Comparison of ENCODE assay signal across 11 cellular contexts in genomic region chr19:48780684-48781391, GRCh38. TPM values are rescaled to one million over a fixed set of nuclear protein-coding genes. Genes with fewer than 3 reads are reported as not detected.
DNase-seq lines count a peak whose midpoint lies in the region; ATAC-seq, FAIRE-seq and TF ChIP-seq lines count a peak whose summit lies in the region.
"Had no signal": no experiment of that assay in that cellular context is flagged by ENCODE, and none has a peak within 500 bp of the region (broad histone marks: within the 10 kb centered on the region; RNA-seq: fewer than 3 reads in every experiment).

No MANE protein-coding gene starts in this region.

- no peak overlapping the region for H2BK120ac ChIP-seq in mesendoderm (ENCODE audit: low read depth, low read length)

- no peak overlapping the region for H3K23ac ChIP-seq in mesendoderm (ENCODE audit: low read length)

- ATAC-seq in GM21423 (IDR thresholded peaks at IDR 0.05; ENCODE audit: unreplicated experiment) (no peak), HG03457 (IDR thresholded peaks at IDR 0.05; ENCODE audit: unreplicated experiment) (no peak)
- no peak for ATAC-seq in effector memory CD8-positive, alpha-beta T cell (replicated peaks)

- no peak overlapping the region for H3K4ac ChIP-seq in mesendoderm (ENCODE audit: low read depth, low read length)

- peaks cover 5% of the 10 kb centered on the region for H3K36me3 Mint-ChIP-seq in effector memory CD8-positive, alpha-beta T cell (ENCODE audit: insufficient read depth)

- H3K9ac ChIP-seq in skeletal muscle tissue (ENCODE audit: low read depth in 1 of 3, low read length in 3 of 3) (no peak overlapping the region), mesendoderm (ENCODE audit: low read length) (no peak overlapping the region)

- H3K27ac ChIP-seq in skeletal muscle tissue (ENCODE audit: low read depth, low read length) (peak overlapping the region; percentile 64), mesendoderm (ENCODE audit: low read depth, low read length) (no peak overlapping the region)

- H3K27me3 Mint-ChIP-seq in effector memory CD8-positive, alpha-beta T cell: peaks cover 5 to 16% of the 10 kb centered on the region in 2 donors

- no CpG with 5 or more reads among the region's 13 CpGs for WGBS in mesendoderm (ENCODE audit: extremely low coverage, insufficient coverage, low lambda C conversion rate)

- no peak overlapping the region for H2AK5ac ChIP-seq in mesendoderm (ENCODE audit: low read length)

- H3K79me2 ChIP-seq in mesendoderm (ENCODE audit: control insufficient read depth, insufficient read depth, low read length): no peaks in the 10 kb centered on the region

- H3K27ac Mint-ChIP-seq in effector memory CD8-positive, alpha-beta T cell: no peak overlapping the region

- H4K8ac ChIP-seq in mesendoderm (ENCODE audit: low read depth, low read length): no peak overlapping the region

- H3K27me3 ChIP-seq in skeletal muscle tissue (ENCODE audit: control insufficient read depth in 3 of 3, insufficient read depth in 3 of 3, low read length in 3 of 3): no peaks in the 10 kb centered on the region
- no peaks in the 10 kb centered on the region for H3K27me3 ChIP-seq in mesendoderm (ENCODE audit: insufficient read depth, low read length, poor library complexity)

- H3K9me3 ChIP-seq in skeletal muscle tissue (ENCODE audit: control insufficient read depth in 3 of 3, low read length in 3 of 3): peaks cover 0 to 5% (median 2%) of the 10 kb centered on the region in 3 donors

- no peaks in the 10 kb centered on the region for H3K79me1 ChIP-seq in mesendoderm (ENCODE audit: low read length)

- H2BK5ac ChIP-seq in mesendoderm (ENCODE audit: low read length): no peak overlapping the region

- H3K56ac ChIP-seq in mesendoderm (ENCODE audit: low read length): no peak overlapping the region

- DNase-seq in GM12891 (ENCODE audit: insufficient read length, low spot score): no peak
- peak; percentile 44 for DNase-seq in RPMI8226
- DNase-seq in foreskin melanocyte: peak; percentile 73
- no peak for DNase-seq in mesendoderm
- DNase-seq in effector memory CD8-positive, alpha-beta T cell: no peak
- DNase-seq: activated CD4-positive, alpha-beta T cell treated with anti-CD3 and anti-CD28 coated beads for 4 hours; caudate nucleus; midbrain had no signal

- H4K5ac ChIP-seq in mesendoderm (ENCODE audit: low read length): no peak overlapping the region

- TF ChIP-seq POLR2A in GM12891 (IDR thresholded peaks at IDR 0.05; ENCODE audit: low read depth, low read length): no peak

- H3K4me1 ChIP-seq in skeletal muscle tissue (ENCODE audit: control insufficient read depth in 3 of 3, insufficient read depth in 3 of 3, low read length in 3 of 3) (peaks cover under 1 to 9% (median 5%) of the 10 kb centered on the region in 3 donors), mesendoderm (ENCODE audit: control insufficient read depth, low read depth, low read length) (no peaks in the 10 kb centered on the region)

- no peak overlapping the region for H3K4me2 ChIP-seq in mesendoderm (ENCODE audit: low read length)

- H3K18ac ChIP-seq in mesendoderm (ENCODE audit: low read length): no peak overlapping the region

- no peak overlapping the region for H2BK15ac ChIP-seq in mesendoderm (replicated peaks; ENCODE audit: low read depth)

- H3K4me3 ChIP-seq in skeletal muscle tissue (ENCODE audit: low read length in 3 of 3) (no peak overlapping the region), mesendoderm (ENCODE audit: low read length) (no peak overlapping the region)

- no peaks in the 10 kb centered on the region for H3K36me3 ChIP-seq in skeletal muscle tissue (ENCODE audit: control insufficient read depth in 3 of 3, insufficient read depth in 3 of 3, low read length in 3 of 3)
- H3K36me3 ChIP-seq in mesendoderm (ENCODE audit: control insufficient read depth, insufficient read depth, low read length): no peaks in the 10 kb centered on the region

- H3K4me1 Mint-ChIP-seq in effector memory CD8-positive, alpha-beta T cell (ENCODE audit: low read depth in 2 of 2): peaks cover 2 to 3% of the 10 kb centered on the region in 2 donors

- FAIRE-seq in GM12891 (lab: Jason Lieb, UNC): peak; percentile 23

- no peaks in the 10 kb centered on the region for H3K9me3 Mint-ChIP-seq in effector memory CD8-positive, alpha-beta T cell

- no peak overlapping the region for H3K4me3 Mint-ChIP-seq in effector memory CD8-positive, alpha-beta T cell

TF ChIP-seq in GM12891, 5 proteins besides CTCF, POLR2A, EP300 and RAD21:
- no peak for TF ChIP-seq PAX5 (IDR thresholded peaks at IDR 0.05; ENCODE audit: insufficient read depth, low read length, severe bottlenecking)
- TF ChIP-seq POU2F2 (IDR thresholded peaks at IDR 0.05; ENCODE audit: low read depth, low read length): no peak
- peak; percentile 50 for TF ChIP-seq SPI1 (IDR thresholded peaks at IDR 0.05; ENCODE audit: low read depth, low read length)
- TF ChIP-seq POLR2AphosphoS5 (IDR thresholded peaks at IDR 0.05; ENCODE audit: low read depth, low read length): no peak
- no peak for TF ChIP-seq TAF1 (IDR thresholded peaks at IDR 0.05; ENCODE audit: low read depth, low read length)

RNA-seq across cellular contexts. Expression of gene FGF21, which starts 25.5 kb away (rescaled TPM):
- polyA plus RNA-seq in GM12891 (2012; ENCODE audit: low read depth, missing spikeins): not detected
- not detected for total RNA-seq in skeletal muscle tissue
- polyA plus RNA-seq in mesendoderm (2013, experiment 1 of 2): 0.46 TPM
- 0.48 TPM for polyA plus RNA-seq in mesendoderm (2013, experiment 2 of 2)

RNA-seq across cellular contexts. Expression of gene FUT1, which starts 28.4 kb away (rescaled TPM):
- polyA plus RNA-seq in GM12891 (2012; ENCODE audit: low read depth, missing spikeins): not detected
- total RNA-seq in skeletal muscle tissue: 1.0 TPM
- polyA plus RNA-seq in mesendoderm (2013, experiment 1 of 2): 3.4 TPM
- 3.4 TPM for polyA plus RNA-seq in mesendoderm (2013, experiment 2 of 2)

RNA-seq across cellular contexts. Expression of gene BCAT2, which starts 30.0 kb away (rescaled TPM):
- 53.9 TPM for polyA plus RNA-seq in GM12891 (2012; ENCODE audit: low read depth, missing spikeins)
- 13.6 TPM for total RNA-seq in skeletal muscle tissue
- 9.1 TPM for polyA plus RNA-seq in mesendoderm (2013, experiment 1 of 2)
- 10.4 TPM for polyA plus RNA-seq in mesendoderm (2013, experiment 2 of 2)

RNA-seq across cellular contexts. Expression of gene IZUMO1, which starts 34.1 kb away (rescaled TPM):
- polyA plus RNA-seq in GM12891 (2012; ENCODE audit: low read depth, missing spikeins): not detected
- total RNA-seq in skeletal muscle tissue: 0.52 TPM
- 0.45 TPM for polyA plus RNA-seq in mesendoderm (2013, experiment 1 of 2)
- polyA plus RNA-seq in mesendoderm (2013, experiment 2 of 2): 0.24 TPM

RNA-seq across cellular contexts. Expression of gene RASIP1, which starts 40.4 kb away (rescaled TPM):
- not detected for polyA plus RNA-seq in GM12891 (2012; ENCODE audit: low read depth, missing spikeins)
- 23.5 TPM for total RNA-seq in skeletal muscle tissue
- 3.3 TPM for polyA plus RNA-seq in mesendoderm (2013, experiment 1 of 2)
- 3.7 TPM for polyA plus RNA-seq in mesendoderm (2013, experiment 2 of 2)

Comparison
In these comparisons a context has a peak if more than half of its experiments do, and no peak if none do; other contexts are left out.
1. DNase-seq: peak in RPMI8226 (single experiment) and foreskin melanocyte (single experiment); none in GM12891 (single experiment), mesendoderm (single experiment) and effector memory CD8-positive, alpha-beta T cell (0 of 3).